16 cellular contexts compared by ENCODE assay signal in the genomic region with DNA sequence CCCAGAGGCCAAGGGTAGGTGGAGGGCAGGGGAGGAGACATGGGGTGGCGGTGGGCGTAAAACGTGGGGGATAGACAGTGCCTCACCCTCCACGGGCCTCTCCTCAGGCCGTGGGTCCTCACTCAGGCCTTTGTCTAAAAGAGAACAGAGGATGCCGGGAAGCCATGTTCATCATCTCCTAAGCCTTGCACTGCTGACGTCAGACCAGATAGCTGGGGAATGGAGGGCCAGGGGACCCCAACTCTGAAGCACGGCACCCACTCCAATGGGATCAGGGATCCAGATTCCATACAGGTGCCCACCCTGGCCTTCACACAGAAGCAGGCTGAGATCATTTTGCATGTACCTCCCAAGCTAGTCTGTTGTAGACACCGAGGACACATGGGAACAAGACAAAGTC.
"Had no signal": no experiment of that assay in that cellular context is flagged by ENCODE, and none has a peak within 500 bp of the region (broad histone marks: within the 10 kb centered on the region; RNA-seq: fewer than 3 reads in every experiment).

No MANE protein-coding gene starts in this region.

- H3K4me1 Mint-ChIP-seq: memory B cell, neural crest cell had no signal

- H3K27ac Mint-ChIP-seq: effector memory CD8-positive, alpha-beta T cell; memory B cell; natural killer cell treated with Interleukin-12 subunit alpha and Interleukin-12 subunit beta and Interleukin-15 and Interleukin-18, amount 100 ng/mL, for 72 hours; stimulated activated naive CD8-positive, alpha-beta T cell treated with anti-CD3 and anti-CD28 coated beads, Interleukin-15, amount 100 ng/mL, for 72 hours had no signal

- H3K27ac ChIP-seq: colonic mucosa, esophagus squamous epithelium, psoas muscle, skin epidermis, suprapubic skin had no signal

- DNase-seq: effector memory CD8-positive, alpha-beta T cell; esophagus squamous epithelium; head of caudate nucleus; left ventricle myocardium superior; psoas muscle; right cardiac atrium had no signal

- H3K4me3 ChIP-seq: colonic mucosa, esophagus squamous epithelium, lung, psoas muscle, skin epidermis, suprapubic skin had no signal

- H3K4me1 ChIP-seq: colonic mucosa, esophagus squamous epithelium, psoas muscle, suprapubic skin had no signal

- H3K9me3 Mint-ChIP-seq: effector memory CD8-positive, alpha-beta T cell; memory B cell; natural killer cell treated with Interleukin-12 subunit alpha and Interleukin-12 subunit beta and Interleukin-15 and Interleukin-18, amount 100 ng/mL, for 72 hours; stimulated activated naive CD8-positive, alpha-beta T cell treated with anti-CD3 and anti-CD28 coated beads, Interleukin-15, amount 100 ng/mL, for 72 hours had no signal

- H3K27me3 Mint-ChIP-seq: effector memory CD8-positive, alpha-beta T cell; memory B cell; natural killer cell treated with Interleukin-12 subunit alpha and Interleukin-12 subunit beta and Interleukin-15 and Interleukin-18, amount 100 ng/mL, for 72 hours; stimulated activated naive CD8-positive, alpha-beta T cell treated with anti-CD3 and anti-CD28 coated beads, Interleukin-15, amount 100 ng/mL, for 72 hours had no signal

- H3K36me3 Mint-ChIP-seq: memory B cell; natural killer cell treated with Interleukin-12 subunit alpha and Interleukin-12 subunit beta and Interleukin-15 and Interleukin-18, amount 100 ng/mL, for 72 hours had no signal

- ATAC-seq: effector memory CD8-positive, alpha-beta T cell; left ventricle myocardium superior; psoas muscle; right cardiac atrium had no signal

- FAIRE-seq: endometrium, frontal cortex had no signal

- H3K27me3 ChIP-seq: colonic mucosa, esophagus squamous epithelium, suprapubic skin had no signal

- H3K9me3 ChIP-seq: colonic mucosa, esophagus squamous epithelium, psoas muscle, suprapubic skin had no signal

- H3K36me3 ChIP-seq: colonic mucosa, esophagus squamous epithelium, suprapubic skin had no signal

- H3K4me3 Mint-ChIP-seq: effector memory CD8-positive, alpha-beta T cell; memory B cell; natural killer cell treated with Interleukin-12 subunit alpha and Interleukin-12 subunit beta and Interleukin-15 and Interleukin-18, amount 100 ng/mL, for 72 hours; neural crest cell; stimulated activated naive CD8-positive, alpha-beta T cell treated with anti-CD3 and anti-CD28 coated beads, Interleukin-15, amount 100 ng/mL, for 72 hours had no signal
